Comparison of ENCODE assay signal across 8 cellular contexts in the genomic region with DNA sequence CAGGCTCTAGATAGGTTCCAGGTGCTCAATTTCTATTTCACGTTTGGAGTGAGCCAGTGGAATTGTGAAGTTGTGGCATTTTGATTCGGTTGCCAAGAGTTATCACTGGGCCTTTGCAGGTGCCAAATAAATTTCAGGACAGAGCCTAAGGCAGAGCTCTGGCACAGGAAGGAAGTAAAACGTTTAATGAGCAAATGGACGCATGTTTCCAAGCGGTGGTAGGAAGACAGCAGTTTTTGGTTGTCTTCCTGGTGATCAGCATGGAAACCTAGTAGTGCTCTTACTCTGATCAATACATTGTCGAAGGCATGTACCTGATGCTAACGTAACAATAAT. TPM values are rescaled to one million over a fixed set of nuclear protein-coding genes. Genes with fewer than 3 reads are reported as not detected.
A peak's percentile ranks its signal among the peaks of the same experiment; 100 is the strongest.
DNase-seq lines count a peak whose midpoint lies in the region; ATAC-seq, FAIRE-seq and TF ChIP-seq lines count a peak whose summit lies in the region.

No MANE protein-coding gene starts in this region.

- no peaks in the 10 kb centered on the region for H3K36me3 ChIP-seq in iPS-15b (ENCODE audit: control insufficient read depth, insufficient read depth, low read length)

- peaks cover 57% of the 10 kb centered on the region for H3K36me3 Mint-ChIP-seq in activated T-helper 2 cell treated with anti-CD3 and anti-CD28 coated beads, Interferon-gamma antibody, Interleukin-2, Interleukin-4, amounts not matched to agents 10 μg/mL and 5 μg/mL and 100 μg/mL, durations not matched to agents 14 hours and 24 hours and 36 hours (ENCODE audit: low read depth)

- TF ChIP-seq POLR2A in H54 (IDR thresholded peaks at IDR 0.05; ENCODE audit: low read depth, low read length), result no peak

- no peak overlapping the region for H3K9ac ChIP-seq in iPS-15b (ENCODE audit: low read depth, low read length)

- no peaks in the 10 kb centered on the region for H3K9me3 ChIP-seq in iPS-15b (ENCODE audit: control insufficient read depth, insufficient read depth, low read length)

- H3K27ac Mint-ChIP-seq in activated T-helper 2 cell treated with anti-CD3 and anti-CD28 coated beads, Interferon-gamma antibody, Interleukin-2, Interleukin-4, amounts not matched to agents 10 μg/mL and 5 μg/mL and 100 μg/mL, durations not matched to agents 14 hours and 24 hours and 36 hours, result peak overlapping the region; percentile 99
- H3K27ac Mint-ChIP-seq in stimulated activated naive CD8-positive, alpha-beta T cell treated with anti-CD3 and anti-CD28 coated beads, Interleukin-15, amount 100 ng/mL, for 72 hours, result peak overlapping the region; percentile 91 to 96

- no peak for DNase-seq in activated T-helper 2 cell treated with anti-CD3 and anti-CD28 coated beads, Interferon-gamma antibody, Interleukin-2, Interleukin-4, amounts not matched to agents 10 μg/mL and 5 μg/mL and 100 μg/mL, durations not matched to agents 14 hours and 24 hours and 36 hours (ENCODE audit: low spot score)
- no peak for DNase-seq in stimulated activated naive CD8-positive, alpha-beta T cell treated with anti-CD3 and anti-CD28 coated beads, Interleukin-15, amount 100 ng/mL, for 72 hours
- no peak for DNase-seq in central memory CD4-positive, alpha-beta T cell
- DNase-seq in dermis blood vessel endothelial cell (no peak), H54 (ENCODE audit: insufficient read length, low spot score) (no peak)

- no peaks in the 10 kb centered on the region for H3K9me3 Mint-ChIP-seq in activated T-helper 2 cell treated with anti-CD3 and anti-CD28 coated beads, Interferon-gamma antibody, Interleukin-2, Interleukin-4, amounts not matched to agents 10 μg/mL and 5 μg/mL and 100 μg/mL, durations not matched to agents 14 hours and 24 hours and 36 hours
- H3K9me3 Mint-ChIP-seq in stimulated activated naive CD8-positive, alpha-beta T cell treated with anti-CD3 and anti-CD28 coated beads, Interleukin-15, amount 100 ng/mL, for 72 hours, result no peaks in the 10 kb centered on the region

- peak; percentile 1 for ATAC-seq in HG03064 (IDR thresholded peaks at IDR 0.05; ENCODE audit: low read depth, unreplicated experiment)
- peak; percentile 1 for ATAC-seq in stimulated activated naive CD8-positive, alpha-beta T cell treated with anti-CD3 and anti-CD28 coated beads, Interleukin-15, amount 100 ng/mL, for 72 hours
- ATAC-seq in HG03565 (IDR thresholded peaks at IDR 0.05; ENCODE audit: unreplicated experiment), result no peak

- peaks cover 60% of the 10 kb centered on the region for H3K4me1 Mint-ChIP-seq in activated T-helper 2 cell treated with anti-CD3 and anti-CD28 coated beads, Interferon-gamma antibody, Interleukin-2, Interleukin-4, amounts not matched to agents 10 μg/mL and 5 μg/mL and 100 μg/mL, durations not matched to agents 14 hours and 24 hours and 36 hours (ENCODE audit: low read depth)
- H3K4me1 Mint-ChIP-seq in stimulated activated naive CD8-positive, alpha-beta T cell treated with anti-CD3 and anti-CD28 coated beads, Interleukin-15, amount 100 ng/mL, for 72 hours, result peaks cover 70% of the 10 kb centered on the region

- H3K27me3 Mint-ChIP-seq in activated T-helper 2 cell treated with anti-CD3 and anti-CD28 coated beads, Interferon-gamma antibody, Interleukin-2, Interleukin-4, amounts not matched to agents 10 μg/mL and 5 μg/mL and 100 μg/mL, durations not matched to agents 14 hours and 24 hours and 36 hours (ENCODE audit: low read depth), result no peaks in the 10 kb centered on the region
- no peaks in the 10 kb centered on the region for H3K27me3 Mint-ChIP-seq in stimulated activated naive CD8-positive, alpha-beta T cell treated with anti-CD3 and anti-CD28 coated beads, Interleukin-15, amount 100 ng/mL, for 72 hours

- no peaks in the 10 kb centered on the region for H3K4me1 ChIP-seq in iPS-15b (ENCODE audit: control insufficient read depth, insufficient read depth, low read length)

- H3K4me3 ChIP-seq in iPS-15b (ENCODE audit: low read depth, low read length), result peak overlapping the region; percentile 78

- FAIRE-seq in H54 (lab: Jason Lieb, UNC), result no peak

- H3K27me3 ChIP-seq in iPS-15b (ENCODE audit: control insufficient read depth, insufficient read depth, low read length), result peaks cover 12% of the 10 kb centered on the region

- peak overlapping the region; percentile 98 for H3K4me3 Mint-ChIP-seq in activated T-helper 2 cell treated with anti-CD3 and anti-CD28 coated beads, Interferon-gamma antibody, Interleukin-2, Interleukin-4, amounts not matched to agents 10 μg/mL and 5 μg/mL and 100 μg/mL, durations not matched to agents 14 hours and 24 hours and 36 hours (ENCODE audit: low read depth)
- H3K4me3 Mint-ChIP-seq in stimulated activated naive CD8-positive, alpha-beta T cell treated with anti-CD3 and anti-CD28 coated beads, Interleukin-15, amount 100 ng/mL, for 72 hours, result peak overlapping the region; percentile 94

- intact Hi-C loops in activated T-helper 2 cell treated with anti-CD3 and anti-CD28 coated beads, Interferon-gamma antibody, Interleukin-2, Interleukin-4, amounts not matched to agents 10 μg/mL and 5 μg/mL and 100 μg/mL, durations not matched to agents 14 hours and 24 hours and 36 hours (cut with micrococcal nuclease), result loop anchor here (1.0 to 10.0 kb wide), 7 partner anchors 13 to 707 kb away; a partner anchor contains a TSS

RNA-seq across cellular contexts. Expression of a gene that starts 0.5 kb away (rescaled TPM):
- total RNA-seq in activated T-helper 2 cell treated with anti-CD3 and anti-CD28 coated beads, Interferon-gamma antibody, Interleukin-2, Interleukin-4, amounts not matched to agents 10 μg/mL and 5 μg/mL and 100 μg/mL, durations not matched to agents 14 hours and 24 hours and 36 hours, result 217 and 221 TPM in 2 replicates
- 3.6 and 8.7 TPM in 2 replicates for total RNA-seq in dermis blood vessel endothelial cell

RNA-seq across cellular contexts. Expression of a gene that starts 29.3 kb away (rescaled TPM):
- 28.0 and 30.4 TPM in 2 replicates for total RNA-seq in activated T-helper 2 cell treated with anti-CD3 and anti-CD28 coated beads, Interferon-gamma antibody, Interleukin-2, Interleukin-4, amounts not matched to agents 10 μg/mL and 5 μg/mL and 100 μg/mL, durations not matched to agents 14 hours and 24 hours and 36 hours
- total RNA-seq in dermis blood vessel endothelial cell, result 57.8 and 70.1 TPM in 2 replicates

Comparison
In these comparisons a context has a peak if more than half of its experiments do, and no peak if none do; other contexts are left out.
1. RNA of a gene that starts 0.5 kb away (total RNA-seq): 217 to 221 TPM in activated T-helper 2 cell treated with anti-CD3 and anti-CD28 coated beads, Interferon-gamma antibody, Interleukin-2, Interleukin-4, amounts not matched to agents 10 μg/mL and 5 μg/mL and 100 μg/mL, durations not matched to agents 14 hours and 24 hours and 36 hours; 3.6 to 8.7 TPM in dermis blood vessel endothelial cell; every median in the first group is over 10 times any median in the second.